27 cellular contexts compared by ENCODE assay signal in the genomic region with DNA sequence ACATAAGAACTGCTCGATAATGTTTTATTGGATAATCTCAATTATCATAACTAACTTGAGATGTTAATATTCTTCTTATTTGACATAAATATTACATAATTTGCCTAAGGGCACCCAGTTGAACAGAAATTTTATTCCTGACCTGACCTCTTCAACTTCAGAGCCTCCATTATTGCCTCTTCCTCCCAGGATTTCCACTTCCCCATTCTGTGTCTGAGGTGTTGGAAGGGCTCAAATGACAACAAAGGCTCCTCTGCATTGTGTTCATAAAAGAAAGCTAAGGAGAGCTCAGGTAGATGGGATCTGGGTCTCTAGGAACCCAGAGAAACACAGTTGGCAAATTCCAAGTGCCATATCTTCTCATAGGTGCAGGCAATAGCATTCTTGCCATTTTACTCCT.
"Had no signal": no experiment of that assay in that cellular context is flagged by ENCODE, and none has a peak within 500 bp of the region (broad histone marks: within the 10 kb centered on the region; RNA-seq: fewer than 3 reads in every experiment).

No MANE protein-coding gene starts in this region.

- H3K27ac ChIP-seq: brain microvascular endothelial cell, SJCRH30, SK-N-MC had no signal

- H3K36me3 ChIP-seq: brain microvascular endothelial cell, SJCRH30 had no signal

- H3K4me1 ChIP-seq: SJCRH30 had no signal

- H3K9me3 ChIP-seq: SJCRH30 had no signal

- ATAC-seq: activated CD8-positive, alpha-beta T cell treated with anti-CD3 and anti-CD28 coated beads for 36 hours; activated T-cell treated with anti-CD3 and anti-CD28 coated beads, Interleukin-2, amount 50 U/mL, for 72 hours; activated T-helper 17 cell treated with anti-CD3 and anti-CD28 coated beads, Interleukin-2, amount 50 U/mL, for 72 hours had no signal

- FAIRE-seq: colon, TTC549 had no signal

- H3K27me3 ChIP-seq: brain microvascular endothelial cell, SJCRH30 had no signal

- DNase-seq: activated CD4-positive, alpha-beta T cell treated with anti-CD3 and anti-CD28 coated beads, Interleukin-2, amount 10 ng/mL, durations not matched to agents 24 days and 14 days; activated CD4-positive, alpha-beta T cell treated with anti-CD3 and anti-CD28 coated beads, Interleukin-2, amount 50 U/mL, for 4 hours; activated effector memory CD4-positive, alpha-beta T cell treated with anti-CD3 and anti-CD28 coated beads, Interleukin-2, amount 50 U/mL, for 16 hours; activated naive CD4-positive, alpha-beta T cell; activated naive CD4-positive, alpha-beta T cell treated with anti-CD3 and anti-CD28 coated beads, Interleukin-2, amount 50 U/mL, for 16 hours; activated naive CD8-positive, alpha-beta T cell treated with anti-CD3 and anti-CD28 coated beads for 36 hours; activated T-cell treated with anti-CD3 and anti-CD28 coated beads, Interleukin-2, amount 50 U/mL, for 1 hour; activated T-cell treated with anti-CD3 and anti-CD28 coated beads, Interleukin-2, amount 50 U/mL, for 72 hours; amniotic stem cell; aorta; brain microvascular endothelial cell; central memory CD4-positive, alpha-beta T cell; MM.1S; NCI-H1092; NCI-H1436 treated with DMSO at 0.1 percent for 48 hours; NCI-H1694 treated with DMSO at 0.1 percent for 48 hours; NCI-H2029; NCI-H345; NCI-H524 treated with DMSO at 0.1 percent for 48 hours; Right ventricle myocardium superior; SJCRH30; T1000 had no signal

- H3K4me3 ChIP-seq: SJCRH30, SK-N-MC had no signal
